In genomic region chr20:35398660-35399144, GRCh38 we compare ENCODE assay signal across 17 cellular contexts.
DNase-seq lines count a peak whose midpoint lies in the region; ATAC-seq and TF ChIP-seq lines count a peak whose summit lies in the region.
"Had no signal": no experiment of that assay in that cellular context is flagged by ENCODE, and none has a peak within 500 bp of the region (broad histone marks: within the 10 kb centered on the region; RNA-seq: fewer than 3 reads in every experiment).

No MANE protein-coding gene starts in this region.

- DNase-seq in EH (ENCODE audit: low read depth) (peak; percentile 56), astrocyte of the cerebellum (ENCODE audit: low read depth) (peak; percentile 53), fibroblast of the conjunctiva (ENCODE audit: low read depth) (peak; percentile 64), putamen (ENCODE audit: low spot score) (peak; percentile 13), hippocampal formation (lab: John Stamatoyannopoulos, UW) (no peak), NCI-H187 (lab: John Stamatoyannopoulos, UW) (no peak), erythroblast (lab: John Stamatoyannopoulos, UW) (no peak)
- DNase-seq: GOT3, MG63, NCI-H1930, NCI-H510A treated with DMSO at 0.1 percent for 48 hours, PC-9, right lobe of liver had no signal

- no peak for ATAC-seq in GM21619 (IDR thresholded peaks at IDR 0.05; ENCODE audit: unreplicated experiment)
- ATAC-seq: stimulated activated effector memory CD8-positive, alpha-beta T cell treated with anti-CD3 and anti-CD28 coated beads, Interleukin-12 subunit alpha, Interleukin-12 subunit beta, amount 100 ng/mL, for 72 hours had no signal

- no peak for TF ChIP-seq CTCF in astrocyte of the cerebellum (IDR thresholded peaks at IDR 0.05; ENCODE audit: low read depth, low read length, missing control alignments)

- in situ Hi-C loops in astrocyte of the cerebellum (cut with HindIII; ENCODE audit: low sequenced_read_pairs) = no loop called here

- no peak for TF ChIP-seq POLR2A in erythroblast (IDR thresholded peaks at IDR 0.05; ENCODE audit: low read length)

- H3K4me3 ChIP-seq in astrocyte of the cerebellum (ENCODE audit: low read depth, low read length) = no peak overlapping the region
- H3K4me3 ChIP-seq: BLaER1, lung, MG63, PC-9, right lobe of liver had no signal

Comparison
In these comparisons a context has a peak if more than half of its experiments do, and no peak if none do; other contexts are left out.
1. DNase-seq: peak in EH (single experiment), astrocyte of the cerebellum (single experiment), fibroblast of the conjunctiva (single experiment) and putamen (single experiment); none in hippocampal formation (0 of 2), NCI-H187 (0 of 2) and erythroblast (0 of 2).